Comparison of ENCODE assay signal across 24 cellular contexts in genomic region chr3:187259171-187259570, GRCh38. TPM values are rescaled to one million over a fixed set of nuclear protein-coding genes. Genes with fewer than 3 reads are reported as not detected.
A peak's percentile ranks its signal among the peaks of the same experiment; 100 is the strongest.
DNase-seq lines count a peak whose midpoint lies in the region; ATAC-seq and TF ChIP-seq lines count a peak whose summit lies in the region.
"Had no signal": no experiment of that assay in that cellular context is flagged by ENCODE, and none has a peak within 500 bp of the region (broad histone marks: within the 10 kb centered on the region; RNA-seq: fewer than 3 reads in every experiment).

No MANE protein-coding gene starts in this region.

- ATAC-seq in activated naive CD4-positive, alpha-beta T cell treated with anti-CD3 and anti-CD28 coated beads, Interleukin-2, amount 50 U/mL, for 72 hours = no peak
- ATAC-seq in gastrocnemius medialis = no peak
- no peak for ATAC-seq in GM19463 (IDR thresholded peaks at IDR 0.05; ENCODE audit: unreplicated experiment)

- H3K4me1 ChIP-seq in cardiac muscle cell (ENCODE audit: low read depth) (peaks cover 34% of the 10 kb centered on the region), OCI-LY3 (ENCODE audit: low read length) (peaks cover 10% of the 10 kb centered on the region), endodermal cell (ENCODE audit: control insufficient read depth, insufficient read depth, low read length) (peaks cover 7% of the 10 kb centered on the region), gastrocnemius medialis (peaks cover 11 to 16% of the 10 kb centered on the region in 2 donors)
- H3K4me1 ChIP-seq: BE2C had no signal

- H3K27ac ChIP-seq in cardiac muscle cell (peak overlapping the region; percentile 49), OCI-LY3 (ENCODE audit: low read length) (no peak overlapping the region), endodermal cell (ENCODE audit: low read depth, low read length) (no peak overlapping the region), gastrocnemius medialis (no peak overlapping the region)
- H3K27ac ChIP-seq: 22Rv1, SJSA1 had no signal

- H3K4me3 ChIP-seq in cardiac muscle cell (no peak overlapping the region), OCI-LY3 (ENCODE audit: low read length) (no peak overlapping the region), endodermal cell (ENCODE audit: low read length) (no peak overlapping the region), gastrocnemius medialis (no peak overlapping the region)
- H3K4me3 ChIP-seq: SJSA1 had no signal

- H3K9me3 ChIP-seq in cardiac muscle cell (ENCODE audit: low read depth) (no peaks in the 10 kb centered on the region), OCI-LY3 (ENCODE audit: insufficient read depth, low read length) (no peaks in the 10 kb centered on the region), endodermal cell (ENCODE audit: control insufficient read depth, low read length) (peaks cover 6% of the 10 kb centered on the region), gastrocnemius medialis (no peaks in the 10 kb centered on the region)
- H3K9me3 ChIP-seq: BE2C, SJSA1 had no signal

- WGBS in endodermal cell (ENCODE audit: insufficient coverage in 1 of 2, insufficient read length in 1 of 2), 2 experiments = 56 to 67% methylated on average over 1 to 2 of the region's 2 CpGs

- H3K79me2 ChIP-seq in OCI-LY3 (ENCODE audit: low read length) = no peaks in the 10 kb centered on the region

- no peaks in the 10 kb centered on the region for H3K36me3 Mint-ChIP-seq in endodermal cell (ENCODE audit: low read depth)
- no peaks in the 10 kb centered on the region for H3K36me3 Mint-ChIP-seq in activated naive CD4-positive, alpha-beta T cell treated with anti-CD3 and anti-CD28 coated beads, Interleukin-2, amount 50 U/mL, for 72 hours
- H3K36me3 Mint-ChIP-seq: CD14-positive monocyte; CD8-positive, alpha-beta memory T cell had no signal

- no peak overlapping the region for H3K4me2 ChIP-seq in OCI-LY3 (ENCODE audit: low read length)

- intact Hi-C loops in cardiac septum (cut with DNase I) = no loop called here
- intact Hi-C loops in gastrocnemius medialis (cut with DNase I; ENCODE audit: low total_unique reads) = no loop called here

- H3K9me3 Mint-ChIP-seq in endodermal cell = peaks cover 4% of the 10 kb centered on the region
- no peaks in the 10 kb centered on the region for H3K9me3 Mint-ChIP-seq in activated naive CD4-positive, alpha-beta T cell treated with anti-CD3 and anti-CD28 coated beads, Interleukin-2, amount 50 U/mL, for 72 hours
- H3K9me3 Mint-ChIP-seq: CD8-positive, alpha-beta memory T cell had no signal

- H4K20me1 ChIP-seq in OCI-LY3 (ENCODE audit: insufficient read depth, low read length) = no peaks in the 10 kb centered on the region

- TF ChIP-seq POLR2A in gastrocnemius medialis (IDR thresholded peaks at IDR 0.05) = no peak

- DNase-seq in cardiac muscle cell (ENCODE audit: low read depth in 1 of 2, low spot score in 1 of 2) (no peak), cardiac septum (ENCODE audit: low spot score) (no peak), endodermal cell (no peak), G401 (ENCODE audit: low spot score) (no peak), gastrocnemius medialis (no peak)
- no peak for DNase-seq in activated naive CD4-positive, alpha-beta T cell treated with anti-CD3 and anti-CD28 coated beads, Interleukin-2, amount 50 U/mL, for 72 hours (ENCODE audit: low spot score in 2 of 2)
- DNase-seq: ACHN; BE2C; CD8-positive, alpha-beta memory T cell; DMS 273 treated with DMSO at 0.1 percent for 48 hours; DMS79 treated with DMSO at 0.1 percent for 48 hours; KG1; MM.1S; NCI-H1694; NCI-H2081; NCI-H2227 treated with DMSO at 0.1 percent for 48 hours; NCI-H526 treated with DMSO at 0.1 percent for 48 hours; Right ventricle myocardium superior; RPMI8226 had no signal

- TF ChIP-seq CTCF in cardiac muscle cell (IDR thresholded peaks at IDR 0.05; ENCODE audit: low read depth, low read length) (peak; percentile 17), OCI-LY3 (IDR thresholded peaks at IDR 0.05; ENCODE audit: low read depth, low read length) (0 out of 2 replicates have a peak, but pooled peaks have one; percentile 16), endodermal cell (conservative IDR thresholded peaks at IDR 0.05) (peak; percentile 64), gastrocnemius medialis (IDR thresholded peaks at IDR 0.05 in 4 of 5, conservative IDR thresholded peaks at IDR 0.05 in 1 of 5) (no peak)

- no peak overlapping the region for H3K27ac Mint-ChIP-seq in endodermal cell
- H3K27ac Mint-ChIP-seq in activated naive CD4-positive, alpha-beta T cell treated with anti-CD3 and anti-CD28 coated beads, Interleukin-2, amount 50 U/mL, for 72 hours = no peak overlapping the region
- H3K27ac Mint-ChIP-seq: CD14-positive monocyte; CD8-positive, alpha-beta memory T cell had no signal

- in situ Hi-C loops in G401 (cut with HindIII; ENCODE audit: low sequenced_read_pairs) = no loop called here
- in situ Hi-C loops in gastrocnemius medialis (cut with MboI; ENCODE audit: low sequenced_read_pairs in 4 of 4) = no loop called here

- no peak overlapping the region for H3K4me3 Mint-ChIP-seq in endodermal cell
- H3K4me3 Mint-ChIP-seq: CD14-positive monocyte; CD8-positive, alpha-beta memory T cell had no signal

- H3K4me1 Mint-ChIP-seq in endodermal cell = peaks cover 30% of the 10 kb centered on the region
- H3K4me1 Mint-ChIP-seq: CD8-positive, alpha-beta memory T cell had no signal

- H3K27me3 ChIP-seq in cardiac muscle cell = no peaks in the 10 kb centered on the region
- H3K27me3 ChIP-seq in OCI-LY3 (ENCODE audit: low read depth, low read length) = peaks cover 24% of the 10 kb centered on the region
- H3K27me3 ChIP-seq in endodermal cell (ENCODE audit: control insufficient read depth, insufficient read depth, low read length, poor library complexity, severe bottlenecking) = no peaks in the 10 kb centered on the region
- H3K27me3 ChIP-seq in gastrocnemius medialis = no peaks in the 10 kb centered on the region
- H3K27me3 ChIP-seq: BE2C, SJSA1 had no signal

- H3K27me3 Mint-ChIP-seq in endodermal cell (ENCODE audit: insufficient read depth) = no peaks in the 10 kb centered on the region

- peaks cover 64% of the 10 kb centered on the region for H3K36me3 ChIP-seq in cardiac muscle cell
- no peaks in the 10 kb centered on the region for H3K36me3 ChIP-seq in OCI-LY3 (replicated peaks; ENCODE audit: low read depth, low read length)
- H3K36me3 ChIP-seq in endodermal cell (ENCODE audit: control insufficient read depth, insufficient read depth, low read length) = no peaks in the 10 kb centered on the region
- H3K36me3 ChIP-seq in gastrocnemius medialis = no peaks in the 10 kb centered on the region
- H3K36me3 ChIP-seq: BE2C, SJSA1 had no signal

- no peak overlapping the region for H2AFZ ChIP-seq in OCI-LY3 (ENCODE audit: low read depth, low read length)

- no peak overlapping the region for H3K9ac ChIP-seq in OCI-LY3 (ENCODE audit: low read length)
- H3K9ac ChIP-seq in endodermal cell (ENCODE audit: extremely low read depth, low read length, poor library complexity, severe bottlenecking) = no peak overlapping the region

RNA-seq across cellular contexts. Expression of gene MASP1, which starts 32.4 kb away (rescaled TPM):
- total RNA-seq in cardiac muscle cell (397 and 507 TPM in 2 replicates), cardiac septum (59.7 TPM), endodermal cell (under 1 TPM; 0.09 to 0.57 TPM), gastrocnemius medialis (1 to 10 TPM in 2 of 4 donors, under 1 TPM in 2; 0.27 to 7.3 (median 2.6) TPM)
- polyA plus RNA-seq in cardiac muscle cell = 428 and 517 TPM in 2 replicates
- polyA plus RNA-seq in endodermal cell (2013, experiment 1 of 2) = 13.5 TPM
- 8.5 TPM for polyA plus RNA-seq in endodermal cell (2013, experiment 2 of 2)
- total RNA-seq in activated naive CD4-positive, alpha-beta T cell treated with anti-CD3 and anti-CD28 coated beads, Interleukin-2, amount 50 U/mL, for 72 hours = not detected
- total RNA-seq in G401 (2014; rRNA removed; shearing (Covaris generic)) = not detected in 2 replicates
- total RNA-seq: CD8-positive, alpha-beta memory T cell had no signal
- polyA plus RNA-seq: CD14-positive monocyte; CD8-positive, alpha-beta memory T cell had no signal

Comparison
In these comparisons a context has a peak if more than half of its experiments do, and no peak if none do; other contexts are left out.
1. CTCF ChIP-seq: peak in cardiac muscle cell (single experiment), OCI-LY3 (single experiment) and endodermal cell (single experiment); none in gastrocnemius medialis (0 of 5).